1 cellular context compared by ENCODE assay signal in genomic region chr12:31745242-31745641, GRCh38.
TF ChIP-seq lines count a peak whose summit lies in the region.

No MANE protein-coding gene starts in this region.

TF ChIP-seq in HCT116, 20 proteins besides CTCF, POLR2A, EP300 and RAD21:
- TF ChIP-seq CEBPB (IDR thresholded peaks at IDR 0.05; ENCODE audit: low read depth) (no peak), FOSL1 (IDR thresholded peaks at IDR 0.05; ENCODE audit: low read depth) (0 out of 2 replicates have a peak, but pooled peaks have one; percentile 1)
